In genomic region chr6:26197736-26198625, GRCh38 we compare ENCODE assay signal across 8 cellular contexts.
DNase-seq lines count a peak whose midpoint lies in the region; ATAC-seq, FAIRE-seq and TF ChIP-seq lines count a peak whose summit lies in the region.

No MANE protein-coding gene starts in this region.

- TF ChIP-seq CTCF in HEK293 (tag by site-specific recombination; IDR thresholded peaks at IDR 0.05) (no peak), RWPE2 (IDR thresholded peaks at IDR 0.05; ENCODE audit: poor library complexity, severe bottlenecking) (no peak), upper lobe of left lung (IDR thresholded peaks at IDR 0.05) (no peak)

- H3K9me3 ChIP-seq in CD4-positive, CD25-positive, alpha-beta regulatory T cell (ENCODE audit: control insufficient read depth in 2 of 2, low read length in 2 of 2): no peaks in the 10 kb centered on the region
- no peaks in the 10 kb centered on the region for H3K9me3 ChIP-seq in HEK293 (ENCODE audit: control insufficient read depth, insufficient read depth, low read depth, low read length)
- no peaks in the 10 kb centered on the region for H3K9me3 ChIP-seq in RWPE2 (ENCODE audit: severe bottlenecking)
- H3K9me3 ChIP-seq in mesodermal cell (ENCODE audit: control insufficient read depth, low read length): no peaks in the 10 kb centered on the region
- H3K9me3 ChIP-seq in upper lobe of left lung: peaks cover 0 to 4% (median 0%) of the 10 kb centered on the region in 4 donors

- POLR2A ChIA-PET in HEK293 (lab: Yijun Ruan, JAX): interaction anchor here (0.7 to 4.5 kb wide), 18 partner anchors 9 to 949 kb away, joined by 3 to 49 read pairs (median 8); a partner anchor contains a TSS

- H3K4me1 ChIP-seq in CD4-positive, CD25-positive, alpha-beta regulatory T cell (ENCODE audit: control insufficient read depth, insufficient read depth, low read length, poor library complexity, severe bottlenecking): peaks cover 34% of the 10 kb centered on the region
- H3K4me1 ChIP-seq in HEK293 (ENCODE audit: control insufficient read depth, insufficient read depth, low read length): no peaks in the 10 kb centered on the region
- H3K4me1 ChIP-seq in RWPE2 (ENCODE audit: insufficient read depth, poor library complexity, severe bottlenecking): peaks cover 11% of the 10 kb centered on the region
- no peaks in the 10 kb centered on the region for H3K4me1 ChIP-seq in mesodermal cell (ENCODE audit: control insufficient read depth, insufficient read depth, low read length, poor library complexity, severe bottlenecking)
- H3K4me1 ChIP-seq in upper lobe of left lung: peaks cover 6 to 33% (median 21%) of the 10 kb centered on the region in 4 donors

- no peaks in the 10 kb centered on the region for H3K36me3 Mint-ChIP-seq in CD4-positive, CD25-positive, alpha-beta regulatory T cell
- peaks cover 39% of the 10 kb centered on the region for H3K36me3 Mint-ChIP-seq in central memory CD8-positive, alpha-beta T cell (ENCODE audit: insufficient read depth)

- no peak for ATAC-seq in CD4-positive, CD25-positive, alpha-beta regulatory T cell (ENCODE audit: low read depth in 2 of 2)
- no peak; the same call in 2 of the 3 replicates for ATAC-seq in RWPE2 (ENCODE audit: low read depth)
- ATAC-seq in central memory CD8-positive, alpha-beta T cell (replicated peaks; ENCODE audit: extremely low read depth, poor library complexity, severe bottlenecking): no peak
- no peak for ATAC-seq in upper lobe of left lung (ENCODE audit: low FRiP score in 2 of 2)
- no peak for ATAC-seq in HG02571 (IDR thresholded peaks at IDR 0.05; ENCODE audit: unreplicated experiment)

- no peak for TF ChIP-seq EP300 in upper lobe of left lung (IDR thresholded peaks at IDR 0.05)

- no peaks in the 10 kb centered on the region for H3K9me3 Mint-ChIP-seq in CD4-positive, CD25-positive, alpha-beta regulatory T cell
- H3K9me3 Mint-ChIP-seq in central memory CD8-positive, alpha-beta T cell: no peaks in the 10 kb centered on the region

- WGBS in mesodermal cell (ENCODE audit: insufficient coverage in 2 of 2), 2 experiments: 1% methylated on average over 13 to 16 of the region's 23 CpGs
- 2 to 3% methylated on average over 23 of the region's 23 CpGs for WGBS in upper lobe of left lung, 2 donors

- no peaks in the 10 kb centered on the region for H3K27me3 ChIP-seq in CD4-positive, CD25-positive, alpha-beta regulatory T cell (ENCODE audit: control insufficient read depth, insufficient read depth, low read length)
- no peaks in the 10 kb centered on the region for H3K27me3 ChIP-seq in RWPE2 (ENCODE audit: insufficient read depth, poor library complexity, severe bottlenecking)
- no peaks in the 10 kb centered on the region for H3K27me3 ChIP-seq in upper lobe of left lung

- H3K36me3 ChIP-seq in CD4-positive, CD25-positive, alpha-beta regulatory T cell (ENCODE audit: control insufficient read depth, insufficient read depth, low read length): no peaks in the 10 kb centered on the region
- H3K36me3 ChIP-seq in HEK293 (ENCODE audit: control insufficient read depth in 2 of 2, insufficient read depth in 1 of 2, low read length in 2 of 2) (peaks cover 0 to 5% of the 10 kb centered on the region in 2 experiments; a peak in 1 of 3 replicates), RWPE2 (ENCODE audit: low read depth) (no peaks in the 10 kb centered on the region), mesodermal cell (ENCODE audit: control insufficient read depth, insufficient read depth, low read length) (no peaks in the 10 kb centered on the region), upper lobe of left lung (no peaks in the 10 kb centered on the region)

- no peak for FAIRE-seq in HTR-8/SVneo (lab: Jason Lieb, UNC)

- peak in 2 of 3 donors; percentile 62 to 83 for DNase-seq in CD4-positive, CD25-positive, alpha-beta regulatory T cell
- DNase-seq in RWPE2 (ENCODE audit: low spot score) (no peak), upper lobe of left lung (no peak), HTR-8/SVneo (ENCODE audit: insufficient read length, low spot score) (no peak)
- no peak for DNase-seq in central memory CD8-positive, alpha-beta T cell (ENCODE audit: low spot score in 2 of 2)

- peak overlapping the region; percentile 90 for H3K27ac ChIP-seq in CD4-positive, CD25-positive, alpha-beta regulatory T cell (ENCODE audit: insufficient read depth, low read length, poor library complexity, severe bottlenecking)
- H3K27ac ChIP-seq in HEK293 (ENCODE audit: extremely low read depth, low read depth, low read length): no peak overlapping the region
- H3K27ac ChIP-seq in RWPE2 (ENCODE audit: poor library complexity, severe bottlenecking): peak overlapping the region; percentile 93
- peak overlapping the region; percentile 96 for H3K27ac ChIP-seq in mesodermal cell (ENCODE audit: low read depth, low read length, severe bottlenecking)
- H3K27ac ChIP-seq in upper lobe of left lung: peak overlapping the region; percentile 94 to 96 (median 96)

- CTCF ChIA-PET in HEK293 (lab: Yijun Ruan, JAX): interaction anchor here (0.7 to 2.2 kb wide), 7 partner anchors 9 to 375 kb away, joined by 3 to 8 read pairs (median 5); a partner anchor contains a TSS

- H3K4me3 Mint-ChIP-seq in CD4-positive, CD25-positive, alpha-beta regulatory T cell: peak overlapping the region; percentile 93 to 99 (median 97)
- peak overlapping the region; percentile 93 for H3K4me3 Mint-ChIP-seq in central memory CD8-positive, alpha-beta T cell

- peak overlapping the region; percentile 99 for H3K4me3 ChIP-seq in CD4-positive, CD25-positive, alpha-beta regulatory T cell (ENCODE audit: low read depth, low read length)
- peak overlapping the region; percentile 45 for H3K4me3 ChIP-seq in HEK293 (ENCODE audit: low read depth, low read length)
- H3K4me3 ChIP-seq in RWPE2 (ENCODE audit: severe bottlenecking): peak overlapping the region; percentile 70
- peak overlapping the region; percentile 67 for H3K4me3 ChIP-seq in mesodermal cell (ENCODE audit: extremely low read depth, insufficient read depth, low read length, poor library complexity, severe bottlenecking)
- peak overlapping the region; percentile 19 to 57 (median 54) for H3K4me3 ChIP-seq in upper lobe of left lung

- peak overlapping the region; percentile 98 to 99 (median 99) for H3K27ac Mint-ChIP-seq in CD4-positive, CD25-positive, alpha-beta regulatory T cell
- H3K27ac Mint-ChIP-seq in central memory CD8-positive, alpha-beta T cell (ENCODE audit: low read depth): peak overlapping the region; percentile 94

- TF ChIP-seq POLR2A in upper lobe of left lung (IDR thresholded peaks at IDR 0.05): no peak

- no peaks in the 10 kb centered on the region for H3K27me3 Mint-ChIP-seq in CD4-positive, CD25-positive, alpha-beta regulatory T cell
- no peaks in the 10 kb centered on the region for H3K27me3 Mint-ChIP-seq in central memory CD8-positive, alpha-beta T cell

- peaks cover 20 to 52% (median 26%) of the 10 kb centered on the region in 4 donors for H3K4me1 Mint-ChIP-seq in CD4-positive, CD25-positive, alpha-beta regulatory T cell
- peaks cover 41% of the 10 kb centered on the region for H3K4me1 Mint-ChIP-seq in central memory CD8-positive, alpha-beta T cell

TF ChIP-seq in HEK293, 187 proteins besides CTCF, POLR2A, EP300 and RAD21 (continues in another document):
- TF ChIP-seq ZNF248 (tag by site-specific recombination; IDR thresholded peaks at IDR 0.05) (no peak), INSM2 (tag by site-specific recombination; IDR thresholded peaks at IDR 0.05) (no peak), OVOL3 (tag by site-specific recombination; IDR thresholded peaks at IDR 0.05) (no peak), KLF1 (tag by site-specific recombination; IDR thresholded peaks at IDR 0.05) (0 out of 2 replicates have a peak, but pooled peaks have one; percentile 28), ZNF239 (tag by site-specific recombination; IDR thresholded peaks at IDR 0.05) (no peak), ZNF791 (tag by site-specific recombination; IDR thresholded peaks at IDR 0.05) (no peak), ZNF658 (tag by site-specific recombination; IDR thresholded peaks at IDR 0.05) (no peak), KLF10 (tag by site-specific recombination; IDR thresholded peaks at IDR 0.05) (no peak), BCL11B (tag by site-specific recombination; IDR thresholded peaks at IDR 0.05; ENCODE audit: low read depth) (0 out of 2 replicates have a peak, but pooled peaks have one; percentile 21), ZNF18 (tag by site-specific recombination; IDR thresholded peaks at IDR 0.05) (peak; percentile 17; the same call in 1 of the 2 replicates)
- TF ChIP-seq, protein P1, sequence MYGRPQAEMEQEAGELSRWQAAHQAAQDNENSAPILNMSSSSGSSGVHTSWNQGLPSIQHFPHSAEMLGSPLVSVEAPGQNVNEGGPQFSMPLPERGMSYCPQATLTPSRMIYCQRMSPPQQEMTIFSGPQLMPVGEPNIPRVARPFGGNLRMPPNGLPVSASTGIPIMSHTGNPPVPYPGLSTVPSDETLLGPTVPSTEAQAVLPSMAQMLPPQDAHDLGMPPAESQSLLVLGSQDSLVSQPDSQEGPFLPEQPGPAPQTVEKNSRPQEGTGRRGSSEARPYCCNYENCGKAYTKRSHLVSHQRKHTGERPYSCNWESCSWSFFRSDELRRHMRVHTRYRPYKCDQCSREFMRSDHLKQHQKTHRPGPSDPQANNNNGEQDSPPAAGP (tag by site-specific recombination; IDR thresholded peaks at IDR 0.05): no peak

Comparison
In these comparisons a context has a peak if more than half of its experiments do, and no peak if none do; other contexts are left out.
1. DNase-seq: peak in CD4-positive, CD25-positive, alpha-beta regulatory T cell (2 of 3); none in RWPE2 (single experiment), central memory CD8-positive, alpha-beta T cell (0 of 2), upper lobe of left lung (0 of 2) and HTR-8/SVneo (single experiment).
2. H3K4me3 ChIP-seq: peak in every context shown above with its lines; median percentile 99 in CD4-positive, CD25-positive, alpha-beta regulatory T cell; 70 in RWPE2; 67 in mesodermal cell; 54 in upper lobe of left lung; 45 in HEK293.